11 cellular contexts compared by ENCODE assay signal in the genomic region with DNA sequence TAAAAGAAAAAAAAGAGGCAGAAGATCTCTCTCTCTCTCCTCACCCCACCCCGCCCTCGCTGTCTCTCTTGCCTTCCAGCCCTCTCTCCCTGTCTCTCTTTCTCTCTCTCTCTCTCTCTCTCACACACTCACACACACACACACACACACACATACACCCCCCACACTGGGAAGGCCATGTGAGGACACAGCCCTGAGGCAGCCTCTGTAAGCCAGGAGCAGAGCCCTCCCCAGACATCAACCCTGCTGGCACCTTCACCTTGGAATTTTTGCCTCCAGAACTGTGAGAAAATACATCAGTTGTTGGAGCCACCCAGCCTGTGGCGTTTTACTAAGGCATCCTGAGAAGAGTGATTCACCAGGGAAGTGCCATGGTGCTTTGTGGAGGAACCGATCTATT. TPM values are rescaled to one million over a fixed set of nuclear protein-coding genes. Genes with fewer than 3 reads are reported as not detected.
DNase-seq lines count a peak whose midpoint lies in the region; ATAC-seq and TF ChIP-seq lines count a peak whose summit lies in the region.
"Had no signal": no experiment of that assay in that cellular context is flagged by ENCODE, and none has a peak within 500 bp of the region (broad histone marks: within the 10 kb centered on the region; RNA-seq: fewer than 3 reads in every experiment).

No MANE protein-coding gene starts in this region.

- TF ChIP-seq POLR2A in breast epithelium (IDR thresholded peaks at IDR 0.05), result no peak
- no peak for TF ChIP-seq POLR2A in tibial nerve (IDR thresholded peaks at IDR 0.05)

- no peak overlapping the region for H3K4me3 Mint-ChIP-seq in MCF 10A (ENCODE audit: unreplicated experiment)
- no peak overlapping the region for H3K4me3 Mint-ChIP-seq in activated T-helper 1 cell treated with anti-CD3 and anti-CD28 coated beads, Interleukin-12 subunit alpha, Interleukin-12 subunit beta, Interleukin-2, Interleukin-4 antibody, amounts not matched to agents 30 ng/mL and 10 ng/mL and 1 ng/mL, durations not matched to agents 14 hours and 24 hours and 36 hours
- H3K4me3 Mint-ChIP-seq: activated naive CD4-positive, alpha-beta T cell treated with anti-CD3 and anti-CD28 coated beads for 36 hours had no signal

- peak in 1 of 2 donors; percentile 43 for DNase-seq in breast epithelium (ENCODE audit: low spot score in 2 of 2)
- no peak for DNase-seq in MCF 10A (ENCODE audit: unreplicated experiment)
- DNase-seq in activated T-helper 1 cell treated with anti-CD3 and anti-CD28 coated beads, Interleukin-12 subunit alpha, Interleukin-12 subunit beta, Interleukin-2, Interleukin-4 antibody, amounts not matched to agents 30 ng/mL and 10 ng/mL and 1 ng/mL, durations not matched to agents 14 hours and 24 hours and 36 hours (ENCODE audit: low spot score), result no peak
- no peak for DNase-seq in left lung
- no peak for DNase-seq in tibial nerve (ENCODE audit: low spot score in 2 of 2)
- DNase-seq in middle frontal gyrus (ENCODE audit: extremely low spot score, low spot score), result no peak
- DNase-seq in NCI-H1105 treated with DMSO at 0.1 percent for 48 hours (lab: John Stamatoyannopoulos, UW), result no peak
- DNase-seq: activated naive CD4-positive, alpha-beta T cell treated with anti-CD3 and anti-CD28 coated beads for 36 hours; NCI-H2029 treated with DMSO at 0.1 percent for 48 hours; ovary had no signal

- H3K9me3 ChIP-seq in breast epithelium (no peaks in the 10 kb centered on the region), left lung (no peaks in the 10 kb centered on the region), tibial nerve (no peaks in the 10 kb centered on the region)
- H3K9me3 ChIP-seq: ovary had no signal

- peaks cover 24% of the 10 kb centered on the region for H3K4me1 Mint-ChIP-seq in MCF 10A (ENCODE audit: insufficient read depth, unreplicated experiment)
- H3K4me1 Mint-ChIP-seq in activated T-helper 1 cell treated with anti-CD3 and anti-CD28 coated beads, Interleukin-12 subunit alpha, Interleukin-12 subunit beta, Interleukin-2, Interleukin-4 antibody, amounts not matched to agents 30 ng/mL and 10 ng/mL and 1 ng/mL, durations not matched to agents 14 hours and 24 hours and 36 hours (ENCODE audit: low read depth), result peaks cover 18% of the 10 kb centered on the region

- POLR2A ChIA-PET in MCF 10A (lab: Yijun Ruan, JAX), result interaction anchor here (0.6 to 1.0 kb wide), 2 partner anchors 11 to 92 kb away, joined by 3 read pairs; no protein-coding TSS in a partner anchor

- H3K36me3 Mint-ChIP-seq in MCF 10A (ENCODE audit: insufficient read depth, unreplicated experiment), result peaks cover 9% of the 10 kb centered on the region
- H3K36me3 Mint-ChIP-seq in activated T-helper 1 cell treated with anti-CD3 and anti-CD28 coated beads, Interleukin-12 subunit alpha, Interleukin-12 subunit beta, Interleukin-2, Interleukin-4 antibody, amounts not matched to agents 30 ng/mL and 10 ng/mL and 1 ng/mL, durations not matched to agents 14 hours and 24 hours and 36 hours (ENCODE audit: low read depth), result peaks cover 51% of the 10 kb centered on the region

- no peak for TF ChIP-seq EP300 in tibial nerve (IDR thresholded peaks at IDR 0.05)

- no TSS peak for BruUV-seq in MCF 10A (replicated peaks; lab: Mats Ljungman, UMichigan)

- intact Hi-C loops in breast epithelium (cut with DNase I; ENCODE audit: low total_unique reads), result no loop called here
- intact Hi-C loops in MCF 10A (cut with micrococcal nuclease), result loop anchor here (1.0 to 2.0 kb wide), 4 partner anchors 34 to 131 kb away; partner anchors contain the start of gene APOL2
- intact Hi-C loops in activated T-helper 1 cell treated with anti-CD3 and anti-CD28 coated beads, Interleukin-12 subunit alpha, Interleukin-12 subunit beta, Interleukin-2, Interleukin-4 antibody, amounts not matched to agents 30 ng/mL and 10 ng/mL and 1 ng/mL, durations not matched to agents 14 hours and 24 hours and 36 hours (cut with micrococcal nuclease), result loop anchor here (1.0 kb wide), 1 partner anchor 34 kb away; no protein-coding TSS in a partner anchor
- intact Hi-C loops in left lung (cut with DNase I), result loop anchor here in 1 of 2 donors (5.0 kb wide), 1 partner anchor 36 kb away; no protein-coding TSS in a partner anchor

- TF ChIP-seq CTCF in breast epithelium (IDR thresholded peaks at IDR 0.05) (no peak), MCF 10A (IDR thresholded peaks at IDR 0.05; ENCODE audit: unreplicated experiment) (no peak), left lung (IDR thresholded peaks at IDR 0.05) (no peak), tibial nerve (IDR thresholded peaks at IDR 0.05) (no peak)

- peaks cover 26% of the 10 kb centered on the region for H3K27me3 Mint-ChIP-seq in MCF 10A (ENCODE audit: insufficient read depth, unreplicated experiment)
- no peaks in the 10 kb centered on the region for H3K27me3 Mint-ChIP-seq in activated T-helper 1 cell treated with anti-CD3 and anti-CD28 coated beads, Interleukin-12 subunit alpha, Interleukin-12 subunit beta, Interleukin-2, Interleukin-4 antibody, amounts not matched to agents 30 ng/mL and 10 ng/mL and 1 ng/mL, durations not matched to agents 14 hours and 24 hours and 36 hours (ENCODE audit: insufficient read depth)

- peaks cover 5 to 14% of the 10 kb centered on the region in 2 donors for H3K4me1 ChIP-seq in breast epithelium
- peaks cover 0 to 34% of the 10 kb centered on the region in 2 donors for H3K4me1 ChIP-seq in left lung
- peaks cover 0 to 50% (median 27%) of the 10 kb centered on the region in 4 donors for H3K4me1 ChIP-seq in tibial nerve

- no peak overlapping the region for H3K4me3 ChIP-seq in breast epithelium
- no peak overlapping the region for H3K4me3 ChIP-seq in left lung
- no peak overlapping the region for H3K4me3 ChIP-seq in tibial nerve
- H3K4me3 ChIP-seq: ovary had no signal

- H3K27ac ChIP-seq in breast epithelium (peak overlapping the region; percentile 64 to 78), left lung (no peak overlapping the region), tibial nerve (peak overlapping the region in 3 of 4 donors; percentile 2 to 46 (median 43))
- H3K27ac ChIP-seq: ovary had no signal

- CTCF ChIA-PET in MCF 10A (lab: Yijun Ruan, JAX), result interaction anchor here (0.7 to 3.1 kb wide), 9 partner anchors 14 to 234 kb away, joined by 3 to 25 read pairs (median 4); partner anchors contain the start of gene APOL2

- H3K36me3 ChIP-seq in breast epithelium (no peaks in the 10 kb centered on the region), left lung (peaks cover 0 to 58% of the 10 kb centered on the region in 2 donors), tibial nerve (peaks cover 0 to 50% (median 0%) of the 10 kb centered on the region in 3 donors)
- H3K36me3 ChIP-seq: ovary had no signal

- ATAC-seq in left lung, result peak; percentile 6
- ATAC-seq in HG03135 (IDR thresholded peaks at IDR 0.05; ENCODE audit: unreplicated experiment), result no peak

- no peak overlapping the region for H3K27ac Mint-ChIP-seq in MCF 10A (ENCODE audit: low read depth, unreplicated experiment)
- peak overlapping the region; percentile 68 for H3K27ac Mint-ChIP-seq in activated T-helper 1 cell treated with anti-CD3 and anti-CD28 coated beads, Interleukin-12 subunit alpha, Interleukin-12 subunit beta, Interleukin-2, Interleukin-4 antibody, amounts not matched to agents 30 ng/mL and 10 ng/mL and 1 ng/mL, durations not matched to agents 14 hours and 24 hours and 36 hours
- H3K27ac Mint-ChIP-seq: activated naive CD4-positive, alpha-beta T cell treated with anti-CD3 and anti-CD28 coated beads for 36 hours had no signal

- H3K9me3 Mint-ChIP-seq in MCF 10A (ENCODE audit: unreplicated experiment), result no peaks in the 10 kb centered on the region
- no peaks in the 10 kb centered on the region for H3K9me3 Mint-ChIP-seq in activated T-helper 1 cell treated with anti-CD3 and anti-CD28 coated beads, Interleukin-12 subunit alpha, Interleukin-12 subunit beta, Interleukin-2, Interleukin-4 antibody, amounts not matched to agents 30 ng/mL and 10 ng/mL and 1 ng/mL, durations not matched to agents 14 hours and 24 hours and 36 hours
- H3K9me3 Mint-ChIP-seq: activated naive CD4-positive, alpha-beta T cell treated with anti-CD3 and anti-CD28 coated beads for 36 hours had no signal

- WGBS in tibial nerve, 2 donors, result 50 to 73% methylated on average over 4 of the region's 4 CpGs

- H3K27me3 ChIP-seq in breast epithelium (no peaks in the 10 kb centered on the region), left lung (no peaks in the 10 kb centered on the region), tibial nerve (no peaks in the 10 kb centered on the region)
- H3K27me3 ChIP-seq: ovary had no signal

RNA-seq across cellular contexts. Expression of gene APOL3, which starts 14.7 kb away (rescaled TPM):
- total RNA-seq in breast epithelium (100 to 1,000 TPM in 2 of 3 donors, 10 to 100 TPM in 1; 46.5 to 130 (median 101) TPM), MCF 10A (2022) (0.44 and 1.8 TPM in 2 replicates), left lung (10 to 100 TPM; 27.0 to 57.9 TPM), tibial nerve (100 to 1,000 TPM in 1 of 4 donors, 10 to 100 TPM in 3; 60.9 to 149 (median 91.1) TPM)
- 52.4 and 53.5 TPM in 2 replicates for total RNA-seq in activated T-helper 1 cell treated with anti-CD3 and anti-CD28 coated beads, Interleukin-12 subunit alpha, Interleukin-12 subunit beta, Interleukin-2, Interleukin-4 antibody, amounts not matched to agents 30 ng/mL and 10 ng/mL and 1 ng/mL, durations not matched to agents 14 hours and 24 hours and 36 hours

RNA-seq across cellular contexts. Expression of gene APOL4, which starts 55.7 kb away (rescaled TPM):
- total RNA-seq in breast epithelium, result 10 to 100 TPM in 2 of 3 donors, 1 to 10 TPM in 1; 4.9 to 41.3 (median 15.0) TPM
- not detected in 2 replicates for total RNA-seq in MCF 10A (2022)
- 0.18 TPM in 1 of 2 replicates, not detected in the other for total RNA-seq in activated T-helper 1 cell treated with anti-CD3 and anti-CD28 coated beads, Interleukin-12 subunit alpha, Interleukin-12 subunit beta, Interleukin-2, Interleukin-4 antibody, amounts not matched to agents 30 ng/mL and 10 ng/mL and 1 ng/mL, durations not matched to agents 14 hours and 24 hours and 36 hours
- 10 to 100 TPM in 1 of 2 donors, 1 to 10 TPM in 1; 8.5 to 12.8 TPM for total RNA-seq in left lung
- total RNA-seq in tibial nerve, result 10 to 100 TPM in 2 of 4 donors, 1 to 10 TPM in 2; 1.2 to 57.6 (median 11.2) TPM

Comparison
In these comparisons a context has a peak if more than half of its experiments do, and no peak if none do; other contexts are left out.
1. H3K27ac ChIP-seq: peak in breast epithelium (2 of 2) and tibial nerve (3 of 4); none in left lung (0 of 2).